ENCODE assay signal across 7 cellular contexts in the genomic region with DNA sequence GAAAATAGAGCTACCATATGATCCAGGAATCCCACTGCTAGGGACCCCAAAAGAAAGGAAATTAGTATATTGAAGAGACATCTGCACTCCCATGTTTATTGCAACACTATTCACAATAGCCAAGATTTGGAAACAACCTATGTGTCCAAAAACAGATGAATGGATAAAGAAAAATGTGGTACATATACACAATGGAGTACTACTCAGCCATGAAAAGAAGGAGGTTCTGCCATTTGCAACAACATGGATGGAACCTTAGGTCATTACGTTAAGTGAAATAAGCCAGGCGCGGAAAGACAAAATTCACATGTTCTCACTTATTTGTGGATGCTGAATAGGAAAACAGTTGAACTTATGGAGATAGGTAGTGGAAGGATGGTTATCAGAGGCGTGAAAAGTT.
"Had no signal": no experiment of that assay in that cellular context is flagged by ENCODE, and none has a peak within 500 bp of the region (broad histone marks: within the 10 kb centered on the region; RNA-seq: fewer than 3 reads in every experiment).

No MANE protein-coding gene starts in this region.

- H3K27ac Mint-ChIP-seq: IgD-negative memory B cell had no signal

- H3K9ac ChIP-seq: KMS-11 had no signal

- H3K27me3 Mint-ChIP-seq: IgD-negative memory B cell had no signal

- H3K36me3 Mint-ChIP-seq: IgD-negative memory B cell had no signal

- DNase-seq: IMR-90, KBM-7, KG1 had no signal

- FAIRE-seq: HTR-8/SVneo had no signal

- H3K27ac ChIP-seq: HL-60, KMS-11 had no signal

- H3K4me3 Mint-ChIP-seq: IgD-negative memory B cell had no signal

- H3K4me2 ChIP-seq: KMS-11 had no signal

- H3K4me1 Mint-ChIP-seq: IgD-negative memory B cell had no signal
